25 cellular contexts compared by ENCODE assay signal in the genomic region with DNA sequence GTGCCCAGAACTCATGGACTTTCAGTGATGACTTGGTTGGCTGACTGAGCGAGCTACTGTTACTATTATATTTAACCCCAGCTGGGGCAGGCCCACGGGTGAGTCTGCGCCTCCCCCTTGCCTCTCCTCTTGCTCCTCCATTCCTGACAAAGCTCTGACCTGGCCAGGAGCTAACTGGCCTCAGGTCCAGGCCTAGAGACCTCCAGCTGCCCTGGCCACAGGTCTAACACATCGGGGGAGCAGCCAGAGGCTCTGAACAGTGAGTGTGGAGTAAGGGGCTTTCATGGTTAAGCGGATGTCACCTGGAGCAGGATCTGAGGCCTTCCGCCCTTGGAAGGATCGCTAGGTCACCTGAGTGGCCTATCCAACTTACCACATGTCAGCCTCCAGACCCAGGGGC.
"Had no signal": no experiment of that assay in that cellular context is flagged by ENCODE, and none has a peak within 500 bp of the region (broad histone marks: within the 10 kb centered on the region; RNA-seq: fewer than 3 reads in every experiment).

No MANE protein-coding gene starts in this region.

- H3K36me3 ChIP-seq: SJCRH30 had no signal

- H3K27ac Mint-ChIP-seq: activated CD4-positive, alpha-beta memory T cell treated with anti-CD3 and anti-CD28 coated beads, Interleukin-2, amount 10 ng/mL, durations not matched to agents 7 days and 5 days; activated CD4-positive, alpha-beta T cell treated with anti-CD3 and anti-CD28 coated beads for 36 hours; activated naive CD8-positive, alpha-beta T cell treated with anti-CD3 and anti-CD28 coated beads, Interleukin-2, amount 50 U/mL, for 24 hours; activated T-cell treated with anti-CD3 and anti-CD28 coated beads, Interleukin-2, amount 50 U/mL, for 72 hours; brain had no signal

- H3K27ac ChIP-seq: Peyer's patch, RWPE1, SJCRH30, VCaP had no signal

- H3K4me3 Mint-ChIP-seq: activated CD4-positive, alpha-beta memory T cell treated with anti-CD3 and anti-CD28 coated beads, Interleukin-2, amount 10 ng/mL, durations not matched to agents 7 days and 5 days; activated CD4-positive, alpha-beta T cell treated with anti-CD3 and anti-CD28 coated beads for 36 hours; activated naive CD8-positive, alpha-beta T cell treated with anti-CD3 and anti-CD28 coated beads, Interleukin-2, amount 50 U/mL, for 24 hours; activated T-cell treated with anti-CD3 and anti-CD28 coated beads, Interleukin-2, amount 50 U/mL, for 72 hours; brain; central memory CD8-positive, alpha-beta T cell had no signal

- ATAC-seq: activated CD4-positive, alpha-beta T cell treated with anti-CD3 and anti-CD28 coated beads for 36 hours; activated naive CD4-positive, alpha-beta T cell treated with anti-CD3 and anti-CD28 coated beads, Interleukin-2, amount 50 U/mL, for 72 hours; activated naive CD8-positive, alpha-beta T cell treated with anti-CD3 and anti-CD28 coated beads, Interleukin-2, amount 50 U/mL, for 24 hours; activated T-cell treated with anti-CD3 and anti-CD28 coated beads, Interleukin-2, amount 50 U/mL, for 72 hours had no signal

- H3K27me3 ChIP-seq: Peyer's patch, SJCRH30 had no signal

- H3K36me3 Mint-ChIP-seq: activated naive CD4-positive, alpha-beta T cell treated with anti-CD3 and anti-CD28 coated beads, Interleukin-2, amount 50 U/mL, for 72 hours; brain had no signal

- H3K9ac ChIP-seq: SK-N-SH had no signal

- H3K4me3 ChIP-seq: Peyer's patch, SJCRH30 had no signal

- H3K9me3 ChIP-seq: Peyer's patch, SJCRH30, SK-N-SH had no signal

- H3K4me2 ChIP-seq: SK-N-SH had no signal

- H3K27me3 Mint-ChIP-seq: activated CD4-positive, alpha-beta T cell treated with anti-CD3 and anti-CD28 coated beads for 36 hours; activated naive CD8-positive, alpha-beta T cell treated with anti-CD3 and anti-CD28 coated beads, Interleukin-2, amount 50 U/mL, for 24 hours; central memory CD8-positive, alpha-beta T cell had no signal

- H3K9me3 Mint-ChIP-seq: activated CD4-positive, alpha-beta memory T cell treated with anti-CD3 and anti-CD28 coated beads, Interleukin-2, amount 10 ng/mL, durations not matched to agents 7 days and 5 days; activated naive CD4-positive, alpha-beta T cell treated with anti-CD3 and anti-CD28 coated beads, Interleukin-2, amount 50 U/mL, for 72 hours; activated naive CD8-positive, alpha-beta T cell treated with anti-CD3 and anti-CD28 coated beads, Interleukin-2, amount 50 U/mL, for 24 hours; activated T-cell treated with anti-CD3 and anti-CD28 coated beads, Interleukin-2, amount 50 U/mL, for 72 hours; central memory CD8-positive, alpha-beta T cell had no signal

- H3K4me1 ChIP-seq: Peyer's patch, SJCRH30 had no signal

- H3K4me1 Mint-ChIP-seq: activated CD4-positive, alpha-beta memory T cell treated with anti-CD3 and anti-CD28 coated beads, Interleukin-2, amount 10 ng/mL, durations not matched to agents 7 days and 5 days; activated CD4-positive, alpha-beta T cell treated with anti-CD3 and anti-CD28 coated beads for 36 hours; central memory CD8-positive, alpha-beta T cell had no signal

- DNase-seq: activated CD4-positive, alpha-beta memory T cell treated with anti-CD3 and anti-CD28 coated beads, Interleukin-2, amount 10 ng/mL, durations not matched to agents 7 days and 5 days; activated CD4-positive, alpha-beta T cell treated with anti-CD3 and anti-CD28 coated beads for 36 hours; activated CD4-positive, alpha-beta T cell treated with anti-CD3 and anti-CD28 coated beads, Interleukin-2, amount 50 U/mL, for 1 hour; activated CD8-positive, alpha-beta memory T cell treated with anti-CD3 and anti-CD28 coated beads, Interleukin-2, amount 50 U/mL, for 4 hours; activated naive CD8-positive, alpha-beta T cell treated with anti-CD3 and anti-CD28 coated beads, Interleukin-2, amount 50 U/mL, for 24 hours; activated T-cell treated with anti-CD3 and anti-CD28 coated beads, Interleukin-2, amount 50 U/mL, for 72 hours; amniotic stem cell; KG1; NCI-H1092; NCI-H1417; NCI-H1930; NCI-H2171 treated with DMSO at 0.1 percent for 48 hours; NCI-H226; NCI-H526 treated with DMSO at 0.1 percent for 48 hours; NCI-H82; Peyer's patch; Right ventricle myocardium superior; SJCRH30; SK-N-SH; T-helper 1 cell had no signal
